In genomic region chr5:60333103-60333502, GRCh38 we compare ENCODE assay signal across 1 cellular context.
TF ChIP-seq lines count a peak whose summit lies in the region.

No MANE protein-coding gene starts in this region.

TF ChIP-seq in GM23338, 12 proteins besides CTCF, POLR2A, EP300 and RAD21 (continued from another document):
- TF ChIP-seq REST (IDR thresholded peaks at IDR 0.05; ENCODE audit: unreplicated experiment) = no peak
